8 cellular contexts compared by ENCODE assay signal in the genomic region with DNA sequence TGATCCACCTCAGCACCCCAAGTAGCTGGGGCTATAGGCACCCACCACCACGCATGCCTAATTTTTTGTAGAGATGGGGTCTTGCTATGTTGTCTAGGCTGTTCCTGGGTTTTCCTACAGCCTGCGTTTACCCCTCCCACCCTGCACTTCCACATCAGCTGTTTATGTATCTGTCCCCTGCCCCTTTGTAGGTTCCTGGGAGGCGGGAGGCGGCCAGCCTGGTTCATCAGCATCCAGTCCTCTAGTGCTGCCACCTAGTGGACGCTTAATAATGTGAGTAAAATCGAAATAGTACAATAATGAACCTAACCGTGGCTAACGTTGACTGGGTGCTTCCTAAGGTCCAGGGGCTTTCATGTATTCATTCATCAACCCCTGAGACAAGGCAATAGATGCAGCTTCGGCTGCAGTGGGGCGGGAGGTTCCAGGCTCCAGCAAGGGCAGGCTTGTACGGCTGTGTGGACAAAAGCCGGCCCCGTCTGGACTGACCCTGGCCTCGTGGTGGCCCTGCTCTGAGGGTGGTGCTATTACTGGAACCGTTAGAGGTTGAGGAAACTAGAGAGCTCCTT. TPM values are rescaled to one million over a fixed set of nuclear protein-coding genes. Genes with fewer than 3 reads are reported as not detected.
DNase-seq lines count a peak whose midpoint lies in the region; ATAC-seq and TF ChIP-seq lines count a peak whose summit lies in the region.

No MANE protein-coding gene starts in this region.

- H3K9ac ChIP-seq in BLaER1 treated with 17β-estradiol and CSF1 and Interleukin-3, amounts not matched to agents 10 nM and 100 nM = no peak overlapping the region
- no peak overlapping the region for H3K9ac ChIP-seq in HCT116 (ENCODE audit: low read length)

- CTCF ChIA-PET in HCT116 (lab: Charles Lee) = interaction anchor here (0.7 to 1.7 kb wide), 8 partner anchors 8 to 1786 kb away, joined by 3 to 5 read pairs (median 4); partner anchors contain the start of gene SNAPC5

- peak; percentile 48 to 84 (median 66); a peak in 5 of 6 replicates for TF ChIP-seq CTCF in HCT116 (IDR thresholded peaks at IDR 0.05 in 2 of 3, conservative IDR thresholded peaks at IDR 0.05 in 1 of 3; ENCODE audit: borderline replicate concordance in 1 of 3, insufficient read depth in 1 of 3, low read depth in 2 of 3, low read length in 2 of 3)

- RAD21 ChIA-PET in HCT116 (lab: Charles Lee; ENCODE audit: low non-redundant PET in 1 of 2, low total read pairs in 2 of 2, uncharacterized antibody in 2 of 2, unreplicated experiment in 2 of 2) = no interaction called here

- H3K4me1 ChIP-seq in BLaER1 treated with 17β-estradiol and CSF1 and Interleukin-3, amounts not matched to agents 10 nM and 100 nM = peaks cover 0 to 11% (median 6%) of the 10 kb centered on the region in 10 experiments; a peak in 10 of 20 replicates
- peaks cover 0 to 5% of the 10 kb centered on the region in 2 experiments; a peak in 1 of 4 replicates for H3K4me1 ChIP-seq in HCT116 (ENCODE audit: control insufficient read depth in 1 of 2, insufficient read depth in 2 of 2, low read length in 2 of 2)
- H3K4me1 ChIP-seq in effector memory CD4-positive, alpha-beta T cell (ENCODE audit: control insufficient read depth, insufficient read depth, low read length, poor library complexity, severe bottlenecking) = no peaks in the 10 kb centered on the region

- intact Hi-C loops in HCT116 (cut with micrococcal nuclease) = no loop called here

- peaks cover 0 to 6% (median 0%) of the 10 kb centered on the region in 11 experiments; a peak in 2 of 22 replicates for H3K9me3 ChIP-seq in BLaER1 treated with 17β-estradiol and CSF1 and Interleukin-3, amounts not matched to agents 10 nM and 100 nM (replicated peaks in 1 of 11)
- no peaks in the 10 kb centered on the region for H3K9me3 ChIP-seq in HCT116 (ENCODE audit: control insufficient read depth in 1 of 2, insufficient read depth in 1 of 2, low read depth in 1 of 2, low read length in 2 of 2)
- H3K9me3 ChIP-seq in effector memory CD4-positive, alpha-beta T cell (ENCODE audit: control insufficient read depth, low read length) = no peaks in the 10 kb centered on the region

- ATAC-seq in HCT116 (peak; percentile 92), GM21423 (IDR thresholded peaks at IDR 0.05; ENCODE audit: unreplicated experiment) (no peak)

- no TSS peak for BruUV-seq in HCT116 (replicated peaks; lab: Mats Ljungman, UMichigan)

- POLR2A ChIA-PET in HCT116 (lab: Charles Lee) = interaction anchor here (0.7 to 1.3 kb wide), 2 partner anchors 15 to 63 kb away, joined by 3 to 4 read pairs; no protein-coding TSS in a partner anchor

- H3K27me3 ChIP-seq in BLaER1 treated with 17β-estradiol and CSF1 and Interleukin-3, amounts not matched to agents 10 nM and 100 nM = no peaks in the 10 kb centered on the region
- no peaks in the 10 kb centered on the region for H3K27me3 ChIP-seq in HCT116 (ENCODE audit: insufficient read depth, low read length)
- no peaks in the 10 kb centered on the region for H3K27me3 ChIP-seq in effector memory CD4-positive, alpha-beta T cell (replicated peaks; ENCODE audit: control insufficient read depth, insufficient read depth, low read length, poor library complexity, severe bottlenecking)

- H3K4me2 ChIP-seq in BLaER1 treated with 17β-estradiol and CSF1 and Interleukin-3, amounts not matched to agents 10 nM and 100 nM = peak overlapping the region in 9 of 11 experiments; percentile 2 to 55 (median 24); a peak in 10 of 22 replicates
- H3K4me2 ChIP-seq in HCT116 (ENCODE audit: low read length) = peak overlapping the region; percentile 31

- H4K20me1 ChIP-seq in BLaER1 treated with 17β-estradiol and CSF1 and Interleukin-3, amounts not matched to agents 10 nM and 100 nM = no peaks in the 10 kb centered on the region
- H4K20me1 ChIP-seq in HCT116 (ENCODE audit: insufficient read depth) = no peaks in the 10 kb centered on the region

- no peaks in the 10 kb centered on the region for H3K36me3 ChIP-seq in BLaER1 treated with 17β-estradiol and CSF1 and Interleukin-3, amounts not matched to agents 10 nM and 100 nM
- H3K36me3 ChIP-seq in HCT116 (ENCODE audit: control insufficient read depth in 1 of 2, insufficient read depth in 2 of 2, low read length in 2 of 2) = no peaks in the 10 kb centered on the region
- no peaks in the 10 kb centered on the region for H3K36me3 ChIP-seq in effector memory CD4-positive, alpha-beta T cell (ENCODE audit: control insufficient read depth, insufficient read depth, low read length)

- no peaks in the 10 kb centered on the region for H3K9me2 ChIP-seq in HCT116 (ENCODE audit: insufficient read depth)

- no peaks in the 10 kb centered on the region for H3K79me2 ChIP-seq in HCT116 (ENCODE audit: insufficient read depth, low read length)

- DNase-seq in HCT116 (ENCODE audit: low read depth, low spot score) (peak; percentile 58), NCI-H526 treated with DMSO at 0.1 percent for 48 hours (lab: John Stamatoyannopoulos, UW) (peak; percentile 29), mesenteric fat pad (ENCODE audit: low spot score) (peak; percentile 87)
- peak; percentile 27 to 39 for DNase-seq in activated CD4-positive, alpha-beta T cell treated with anti-CD3 and anti-CD28 coated beads, Interleukin-2, amount 50 U/mL, for 24 hours (ENCODE audit: low read depth in 1 of 2, low spot score in 1 of 2)
- peak in 2 of 3 donors; percentile 8 to 28 for DNase-seq in effector memory CD4-positive, alpha-beta T cell
- DNase-seq in stimulated activated naive CD4-positive, alpha-beta T cell (lab: John Stamatoyannopoulos, UW) = peak in 5 of 6 experiments; percentile 3 to 67 (median 24)

- TF ChIP-seq RAD21 in HCT116 (IDR thresholded peaks at IDR 0.05; ENCODE audit: low read depth) = peak; percentile 56

- H2AFZ ChIP-seq in HCT116 (ENCODE audit: low read depth, low read length, poor library complexity, severe bottlenecking) = peak overlapping the region; percentile 36

- TF ChIP-seq POLR2A in HCT116 (IDR thresholded peaks at IDR 0.05; ENCODE audit: borderline replicate concordance, extremely low read depth, insufficient read depth, insufficient read length) = no peak

- no peak overlapping the region; a peak in 1 of 22 replicates for H3K27ac ChIP-seq in BLaER1 treated with 17β-estradiol and CSF1 and Interleukin-3, amounts not matched to agents 10 nM and 100 nM
- no peak overlapping the region for H3K27ac ChIP-seq in HCT116 (ENCODE audit: low read depth, low read length)
- H3K27ac ChIP-seq in effector memory CD4-positive, alpha-beta T cell (ENCODE audit: insufficient read depth, low read length, poor library complexity, severe bottlenecking) = no peak overlapping the region

- no peak overlapping the region for H3K4me3 ChIP-seq in BLaER1 treated with 17β-estradiol and CSF1 and Interleukin-3, amounts not matched to agents 10 nM and 100 nM
- no peak overlapping the region for H3K4me3 ChIP-seq in HCT116 (replicated peaks in 1 of 2; ENCODE audit: low read depth in 1 of 2, low read length in 2 of 2)
- no peak overlapping the region for H3K4me3 ChIP-seq in effector memory CD4-positive, alpha-beta T cell (ENCODE audit: insufficient read depth, low read depth, low read length, poor library complexity, severe bottlenecking)

TF ChIP-seq in HCT116, 20 proteins besides CTCF, POLR2A, EP300 and RAD21 (continues in another document):
- TF ChIP-seq ZFX (IDR thresholded peaks at IDR 0.05) (no peak), REST (IDR thresholded peaks at IDR 0.05; ENCODE audit: low read depth) (no peak), CEBPB (IDR thresholded peaks at IDR 0.05; ENCODE audit: low read depth) (no peak), EGR1 (IDR thresholded peaks at IDR 0.05; ENCODE audit: low read depth) (no peak), FOSL1 (IDR thresholded peaks at IDR 0.05; ENCODE audit: low read depth) (no peak), EZH2phosphoT487 (IDR thresholded peaks at IDR 0.05; ENCODE audit: borderline replicate concordance) (no peak)
- TF ChIP-seq, protein P1, sequence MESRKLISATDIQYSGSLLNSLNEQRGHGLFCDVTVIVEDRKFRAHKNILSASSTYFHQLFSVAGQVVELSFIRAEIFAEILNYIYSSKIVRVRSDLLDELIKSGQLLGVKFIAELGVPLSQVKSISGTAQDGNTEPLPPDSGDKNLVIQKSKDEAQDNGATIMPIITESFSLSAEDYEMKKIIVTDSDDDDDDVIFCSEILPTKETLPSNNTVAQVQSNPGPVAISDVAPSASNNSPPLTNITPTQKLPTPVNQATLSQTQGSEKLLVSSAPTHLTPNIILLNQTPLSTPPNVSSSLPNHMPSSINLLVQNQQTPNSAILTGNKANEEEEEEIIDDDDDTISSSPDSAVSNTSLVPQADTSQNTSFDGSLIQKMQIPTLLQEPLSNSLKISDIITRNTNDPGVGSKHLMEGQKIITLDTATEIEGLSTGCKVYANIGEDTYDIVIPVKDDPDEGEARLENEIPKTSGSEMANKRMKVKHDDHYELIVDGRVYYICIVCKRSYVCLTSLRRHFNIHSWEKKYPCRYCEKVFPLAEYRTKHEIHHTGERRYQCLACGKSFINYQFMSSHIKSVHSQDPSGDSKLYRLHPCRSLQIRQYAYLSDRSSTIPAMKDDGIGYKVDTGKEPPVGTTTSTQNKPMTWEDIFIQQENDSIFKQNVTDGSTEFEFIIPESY (IDR thresholded peaks at IDR 0.05; ENCODE audit: extremely low read depth, insufficient replicate concordance, low read length) = no peak

RNA-seq across cellular contexts. Expression of gene LCTL, which starts 1.2 kb away (rescaled TPM):
- total RNA-seq in HCT116 (2021; ENCODE audit: unreplicated experiment) (not detected), mesenteric fat pad (not detected)
- polyA plus RNA-seq in HCT116 (2012) = 0.04 and 0.10 TPM in 2 replicates

Comparison
In these comparisons a context has a peak if more than half of its experiments do, and no peak if none do; other contexts are left out.
1. DNase-seq: peak in every context shown above with its lines; median percentile 87 in mesenteric fat pad; 58 in HCT116; 33 in activated CD4-positive, alpha-beta T cell treated with anti-CD3 and anti-CD28 coated beads, Interleukin-2, amount 50 U/mL, for 24 hours; 29 in NCI-H526 treated with DMSO at 0.1 percent for 48 hours; 24 in stimulated activated naive CD4-positive, alpha-beta T cell; 18 in effector memory CD4-positive, alpha-beta T cell.